ENCODE assay signal across 14 cellular contexts in the genomic region with DNA sequence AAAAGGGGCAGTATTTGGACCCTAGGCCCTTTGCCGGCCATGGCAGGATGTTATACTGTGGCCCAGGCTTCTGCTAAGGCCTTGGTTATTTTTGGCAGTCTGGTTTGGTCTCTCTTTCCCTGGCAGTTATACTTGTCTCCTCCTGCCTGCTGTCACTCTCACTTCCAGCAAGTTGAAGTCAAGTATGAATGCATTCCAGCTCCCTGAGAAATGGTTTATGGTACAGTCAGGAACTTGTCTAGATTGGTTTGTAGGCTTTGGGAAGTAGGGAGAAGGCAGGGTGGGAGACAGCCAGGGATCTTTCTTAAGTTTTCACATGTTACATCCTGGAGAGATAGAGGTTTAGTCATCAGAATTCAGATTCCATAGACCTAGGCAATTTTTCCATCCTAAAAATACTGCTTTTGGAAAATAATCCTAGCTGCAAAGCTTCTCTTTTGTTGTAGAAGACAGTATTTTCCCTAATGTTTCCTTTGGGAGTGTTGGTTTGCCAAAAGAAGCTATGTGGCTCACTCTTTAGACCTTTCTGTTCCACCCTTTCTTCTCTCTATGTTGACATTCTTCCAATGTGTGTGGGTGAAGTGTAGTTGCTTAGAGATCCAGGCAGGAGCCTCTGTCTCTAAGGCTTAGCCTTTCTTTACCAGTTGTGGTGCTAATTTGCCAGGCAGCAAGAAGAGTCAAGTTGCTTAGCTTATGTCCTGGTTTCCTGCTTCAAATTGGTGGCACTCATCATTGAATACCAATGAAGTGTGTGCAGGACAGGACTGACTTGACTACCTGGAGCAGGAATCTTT. TPM values are rescaled to one million over a fixed set of nuclear protein-coding genes. Genes with fewer than 3 reads are reported as not detected.
DNase-seq lines count a peak whose midpoint lies in the region; ATAC-seq and FAIRE-seq lines count a peak whose summit lies in the region.
"Had no signal": no experiment of that assay in that cellular context is flagged by ENCODE, and none has a peak within 500 bp of the region (broad histone marks: within the 10 kb centered on the region; RNA-seq: fewer than 3 reads in every experiment).

No MANE protein-coding gene starts in this region.

- peak overlapping the region in 2 of 3 donors; percentile 11 to 74 for H3K27ac Mint-ChIP-seq in CD4-positive, CD25-positive, alpha-beta regulatory T cell
- peak overlapping the region; percentile 43 for H3K27ac Mint-ChIP-seq in dendritic cell treated with granulocyte-macrophage colony-stimulating factor and Interleukin-4, amounts not matched to agents 40 ng/mL and 50 ng/mL, for 4 days
- H3K27ac Mint-ChIP-seq in naive thymus-derived CD8-positive, alpha-beta T cell: peak overlapping the region in 7 of 10 donors; percentile 1 to 92 (median 33)

- peaks cover 24% of the 10 kb centered on the region for H3K36me3 ChIP-seq in CD4-positive, CD25-positive, alpha-beta regulatory T cell (ENCODE audit: control insufficient read depth, insufficient read depth, low read length)

- no peak overlapping the region for H3K4me3 ChIP-seq in CD4-positive, CD25-positive, alpha-beta regulatory T cell (ENCODE audit: low read depth, low read length)

- DNase-seq in CD4-positive, CD25-positive, alpha-beta regulatory T cell: no peak
- DNase-seq in KBM-7 (peak; percentile 31), frontal cortex (ENCODE audit: low spot score in 2 of 2) (no peak), midbrain (lab: John Stamatoyannopoulos, UW) (no peak), NCI-H2171 treated with DMSO at 0.1 percent for 48 hours (lab: John Stamatoyannopoulos, UW) (no peak), NCI-H446 treated with DMSO at 0.1 percent for 48 hours (lab: John Stamatoyannopoulos, UW) (no peak)
- DNase-seq in naive thymus-derived CD8-positive, alpha-beta T cell: no peak
- DNase-seq: GDM1, NCI-H1092, NCI-H524 treated with DMSO at 0.1 percent for 48 hours, nucleus accumbens, RPMI8226 had no signal

- H3K27me3 Mint-ChIP-seq in CD4-positive, CD25-positive, alpha-beta regulatory T cell: no peaks in the 10 kb centered on the region
- no peaks in the 10 kb centered on the region for H3K27me3 Mint-ChIP-seq in dendritic cell treated with granulocyte-macrophage colony-stimulating factor and Interleukin-4, amounts not matched to agents 40 ng/mL and 50 ng/mL, for 4 days
- no peaks in the 10 kb centered on the region for H3K27me3 Mint-ChIP-seq in naive thymus-derived CD8-positive, alpha-beta T cell

- peaks cover 17% of the 10 kb centered on the region for H3K4me1 ChIP-seq in CD4-positive, CD25-positive, alpha-beta regulatory T cell (ENCODE audit: control insufficient read depth, insufficient read depth, low read length, poor library complexity, severe bottlenecking)

- peak overlapping the region in 3 of 4 donors; percentile 16 to 87 (median 36) for H3K4me3 Mint-ChIP-seq in CD4-positive, CD25-positive, alpha-beta regulatory T cell
- no peak overlapping the region for H3K4me3 Mint-ChIP-seq in dendritic cell treated with granulocyte-macrophage colony-stimulating factor and Interleukin-4, amounts not matched to agents 40 ng/mL and 50 ng/mL, for 4 days
- H3K4me3 Mint-ChIP-seq in naive thymus-derived CD8-positive, alpha-beta T cell: peak overlapping the region in 4 of 10 donors; percentile 12 to 63 (median 38)

- H3K9me3 ChIP-seq in CD4-positive, CD25-positive, alpha-beta regulatory T cell (ENCODE audit: control insufficient read depth in 2 of 2, low read length in 2 of 2): no peaks in the 10 kb centered on the region

- H3K36me3 Mint-ChIP-seq in CD4-positive, CD25-positive, alpha-beta regulatory T cell: peaks cover 19% of the 10 kb centered on the region
- peaks cover 72% of the 10 kb centered on the region for H3K36me3 Mint-ChIP-seq in dendritic cell treated with granulocyte-macrophage colony-stimulating factor and Interleukin-4, amounts not matched to agents 40 ng/mL and 50 ng/mL, for 4 days (ENCODE audit: low read depth)
- peaks cover 0 to 35% (median 14%) of the 10 kb centered on the region in 3 donors for H3K36me3 Mint-ChIP-seq in naive thymus-derived CD8-positive, alpha-beta T cell

- intact Hi-C loops in dendritic cell treated with granulocyte-macrophage colony-stimulating factor and Interleukin-4, amounts not matched to agents 40 ng/mL and 50 ng/mL, for 4 days (cut with micrococcal nuclease): loop anchor here (10.0 kb wide), 1 partner anchor 195 kb away; a partner anchor contains a TSS

- H3K4me1 Mint-ChIP-seq in CD4-positive, CD25-positive, alpha-beta regulatory T cell: peaks cover 11 to 32% (median 17%) of the 10 kb centered on the region in 4 donors
- H3K4me1 Mint-ChIP-seq in dendritic cell treated with granulocyte-macrophage colony-stimulating factor and Interleukin-4, amounts not matched to agents 40 ng/mL and 50 ng/mL, for 4 days (ENCODE audit: low read depth): peaks cover 34% of the 10 kb centered on the region
- H3K4me1 Mint-ChIP-seq in naive thymus-derived CD8-positive, alpha-beta T cell: peaks cover 22 to 34% (median 30%) of the 10 kb centered on the region in 4 donors

- in situ Hi-C loops in KBM-7 (cut with MboI; ENCODE audit: low pct_unique_long_range_greater_than_20kb, low sequenced_read_pairs): no loop called here

- no peak for ATAC-seq in CD4-positive, CD25-positive, alpha-beta regulatory T cell (ENCODE audit: low read depth in 2 of 2)
- ATAC-seq in naive thymus-derived CD8-positive, alpha-beta T cell: no peak
- ATAC-seq: left lobe of liver had no signal

- FAIRE-seq in frontal cortex (lab: Jason Lieb, UNC): no peak

- POLR2A ChIA-PET in naive thymus-derived CD8-positive, alpha-beta T cell (lab: Charles Lee): interaction anchor here (10.6 kb wide), 1 partner anchor 13 kb away, joined by 274 read pairs; a partner anchor contains a TSS

- H3K27ac ChIP-seq in CD4-positive, CD25-positive, alpha-beta regulatory T cell (ENCODE audit: insufficient read depth, low read length, poor library complexity, severe bottlenecking): no peak overlapping the region

- peaks cover 0 to 5% (median 0%) of the 10 kb centered on the region in 7 donors for H3K9me3 Mint-ChIP-seq in CD4-positive, CD25-positive, alpha-beta regulatory T cell
- H3K9me3 Mint-ChIP-seq in dendritic cell treated with granulocyte-macrophage colony-stimulating factor and Interleukin-4, amounts not matched to agents 40 ng/mL and 50 ng/mL, for 4 days: peaks cover 9% of the 10 kb centered on the region
- peaks cover 0 to 7% (median 0%) of the 10 kb centered on the region in 9 donors for H3K9me3 Mint-ChIP-seq in naive thymus-derived CD8-positive, alpha-beta T cell

- no peaks in the 10 kb centered on the region for H3K27me3 ChIP-seq in CD4-positive, CD25-positive, alpha-beta regulatory T cell (ENCODE audit: control insufficient read depth, insufficient read depth, low read length)

RNA-seq across cellular contexts. Expression of a gene that starts 2.4 kb away (rescaled TPM):
- 77.1 TPM for total RNA-seq in CD4-positive, CD25-positive, alpha-beta regulatory T cell
- polyA plus RNA-seq in CD4-positive, CD25-positive, alpha-beta regulatory T cell: 10 to 100 TPM; 12.8 to 15.4 (median 13.5) TPM
- 10 to 100 TPM; 84.0 to 97.5 TPM for total RNA-seq in naive thymus-derived CD8-positive, alpha-beta T cell
- 10 to 100 TPM in 2 of 3 donors, 1 to 10 TPM in 1; 6.9 to 12.3 (median 10.6) TPM for polyA plus RNA-seq in naive thymus-derived CD8-positive, alpha-beta T cell
- 81.9 TPM for total RNA-seq in frontal cortex

RNA-seq across cellular contexts. Expression of a gene that starts 12.0 kb away (rescaled TPM):
- 57.0 TPM for total RNA-seq in CD4-positive, CD25-positive, alpha-beta regulatory T cell
- polyA plus RNA-seq in CD4-positive, CD25-positive, alpha-beta regulatory T cell: 10 to 100 TPM; 20.4 to 28.9 (median 24.6) TPM
- 10 to 100 TPM; 28.6 to 29.6 TPM for total RNA-seq in naive thymus-derived CD8-positive, alpha-beta T cell
- polyA plus RNA-seq in naive thymus-derived CD8-positive, alpha-beta T cell: 10 to 100 TPM; 18.6 to 22.2 (median 20.3) TPM
- 19.2 TPM for total RNA-seq in frontal cortex

RNA-seq across cellular contexts. Expression of a gene that starts 18.4 kb away (rescaled TPM):
- total RNA-seq in CD4-positive, CD25-positive, alpha-beta regulatory T cell: 0.37 TPM
- polyA plus RNA-seq in CD4-positive, CD25-positive, alpha-beta regulatory T cell: under 1 TPM in 3 of 4 donors, not detected in 1; 0.22 to 0.64 (median 0.27) TPM
- total RNA-seq in naive thymus-derived CD8-positive, alpha-beta T cell: not detected
- not detected for polyA plus RNA-seq in naive thymus-derived CD8-positive, alpha-beta T cell
- 2.4 TPM for total RNA-seq in frontal cortex
- total RNA-seq: left lobe of liver had no signal
